Comparison of ENCODE assay signal across 14 cellular contexts in the genomic region with DNA sequence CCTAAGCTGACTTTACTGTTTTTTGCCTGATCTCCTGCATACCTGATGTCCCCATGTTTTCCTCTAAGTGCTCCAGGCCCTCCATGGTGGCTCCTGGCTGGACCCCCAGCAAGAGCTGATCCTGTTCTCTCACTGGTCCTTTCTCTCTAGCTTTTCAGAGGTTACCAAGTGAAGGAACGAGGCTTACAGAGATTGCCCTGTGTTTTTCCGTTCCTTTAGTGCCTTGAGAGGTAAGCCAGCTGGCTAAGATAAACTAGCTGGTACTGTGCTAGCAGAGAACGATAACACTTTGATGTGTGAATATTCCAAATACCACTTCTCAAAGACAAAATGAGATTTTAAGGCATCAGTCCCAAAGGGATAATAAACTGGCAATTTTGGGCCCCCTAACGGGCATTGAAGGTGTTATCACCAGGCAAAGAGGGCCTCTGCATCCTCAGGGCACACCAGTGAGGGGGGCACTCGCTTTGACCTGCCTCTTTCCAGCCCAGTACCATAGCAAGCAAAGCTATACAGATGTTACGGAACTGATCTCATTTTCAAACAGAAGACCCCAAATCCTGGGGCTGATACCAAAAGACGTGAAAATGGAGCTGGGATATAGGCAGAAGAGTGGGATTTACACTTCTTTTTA. TPM values are rescaled to one million over a fixed set of nuclear protein-coding genes. Genes with fewer than 3 reads are reported as not detected.
DNase-seq lines count a peak whose midpoint lies in the region; ATAC-seq and TF ChIP-seq lines count a peak whose summit lies in the region.
"Had no signal": no experiment of that assay in that cellular context is flagged by ENCODE, and none has a peak within 500 bp of the region (broad histone marks: within the 10 kb centered on the region; RNA-seq: fewer than 3 reads in every experiment).

No MANE protein-coding gene starts in this region.

- peaks cover 6% of the 10 kb centered on the region for H3K36me3 Mint-ChIP-seq in activated naive CD8-positive, alpha-beta T cell treated with anti-CD3 and anti-CD28 coated beads for 36 hours

- H3K4me3 ChIP-seq in BE2C (ENCODE audit: low read depth, low read length) (no peak overlapping the region), DND-41 (ENCODE audit: low read depth in 1 of 2, low read length in 2 of 2) (no peak overlapping the region), osteoblast (ENCODE audit: insufficient read depth, low read length) (no peak overlapping the region), tibial nerve (no peak overlapping the region)
- H3K4me3 ChIP-seq: BLaER1, testis had no signal

- H3K27me3 Mint-ChIP-seq in activated naive CD8-positive, alpha-beta T cell treated with anti-CD3 and anti-CD28 coated beads for 36 hours = no peaks in the 10 kb centered on the region
- H3K27me3 Mint-ChIP-seq: activated CD4-positive, alpha-beta T cell treated with anti-CD3 and anti-CD28 coated beads, Interleukin-2, amount 10 ng/mL, durations not matched to agents 7 days and 5 days had no signal

- TF ChIP-seq EP300 in tibial nerve (IDR thresholded peaks at IDR 0.05) = no peak

- TF ChIP-seq CTCF in BE2C (IDR thresholded peaks at IDR 0.05; ENCODE audit: low read depth, low read length) (peak; percentile 20; the same call in 1 of the 2 replicates), DND-41 (IDR thresholded peaks at IDR 0.05; ENCODE audit: borderline replicate concordance, extremely low read depth, low read length, poor library complexity, severe bottlenecking) (no peak), osteoblast (IDR thresholded peaks at IDR 0.05; ENCODE audit: extremely low read depth, low read depth, low read length) (no peak), tibial nerve (IDR thresholded peaks at IDR 0.05) (no peak)

- no peak overlapping the region for H2AFZ ChIP-seq in DND-41 (ENCODE audit: low read depth, low read length)
- no peak overlapping the region for H2AFZ ChIP-seq in osteoblast (ENCODE audit: low read length)

- H3K79me2 ChIP-seq in DND-41 (ENCODE audit: insufficient read depth, low read length) = peaks cover 79% of the 10 kb centered on the region
- H3K79me2 ChIP-seq in osteoblast (ENCODE audit: insufficient read depth, low read length) = peaks cover 67% of the 10 kb centered on the region

- H3K4me1 ChIP-seq in BE2C (peaks cover 3% of the 10 kb centered on the region), DND-41 (ENCODE audit: insufficient read depth, low read length) (peaks cover under 1% of the 10 kb centered on the region; the same call in 1 of the 2 replicates), osteoblast (ENCODE audit: insufficient read depth, low read length) (peaks cover 46% of the 10 kb centered on the region), tibial nerve (peaks cover 0 to 36% (median 0%) of the 10 kb centered on the region in 4 donors)

- H3K9ac ChIP-seq in DND-41 (ENCODE audit: low read depth, low read length) = no peak overlapping the region
- H3K9ac ChIP-seq: BLaER1 had no signal

- H3K4me1 Mint-ChIP-seq in activated naive CD8-positive, alpha-beta T cell treated with anti-CD3 and anti-CD28 coated beads for 36 hours = peaks cover 48% of the 10 kb centered on the region

- H3K9me3 ChIP-seq in BE2C (no peaks in the 10 kb centered on the region), DND-41 (ENCODE audit: insufficient read depth, low read length, severe bottlenecking) (no peaks in the 10 kb centered on the region), osteoblast (ENCODE audit: low read depth, low read length) (no peaks in the 10 kb centered on the region), tibial nerve (peaks cover 0 to 4% (median 0%) of the 10 kb centered on the region in 4 donors)
- H3K9me3 ChIP-seq: testis had no signal

- H3K27ac ChIP-seq in DND-41 (ENCODE audit: low read length) (no peak overlapping the region), osteoblast (ENCODE audit: low read depth, low read length) (peak overlapping the region; percentile 94), tibial nerve (no peak overlapping the region)
- H3K27ac ChIP-seq: BLaER1, testis had no signal

- H3K4me2 ChIP-seq in DND-41 (ENCODE audit: insufficient read depth, low read length) (no peak overlapping the region), osteoblast (ENCODE audit: insufficient read depth, low read length) (no peak overlapping the region)
- H3K4me2 ChIP-seq: BLaER1 had no signal

- WGBS in tibial nerve, 2 donors = 85 to 90% methylated on average over 7 of the region's 7 CpGs

- peak overlapping the region; percentile 25 for H3K27ac Mint-ChIP-seq in activated naive CD8-positive, alpha-beta T cell treated with anti-CD3 and anti-CD28 coated beads for 36 hours
- H3K27ac Mint-ChIP-seq: activated CD4-positive, alpha-beta T cell treated with anti-CD3 and anti-CD28 coated beads, Interleukin-2, amount 10 ng/mL, durations not matched to agents 7 days and 5 days had no signal

- DNase-seq in BE2C = no peak
- DNase-seq in DND-41 = no peak
- no peak for DNase-seq in activated naive CD8-positive, alpha-beta T cell treated with anti-CD3 and anti-CD28 coated beads for 36 hours
- no peak for DNase-seq in osteoblast (ENCODE audit: insufficient read length, low spot score, missing footprints)
- DNase-seq in HuH-7 (ENCODE audit: low spot score) = no peak
- DNase-seq in kidney tubule cell (ENCODE audit: low spot score) = no peak
- no peak for DNase-seq in tibial nerve (ENCODE audit: low spot score in 2 of 2)
- DNase-seq: activated CD4-positive, alpha-beta T cell treated with anti-CD3 and anti-CD28 coated beads, Interleukin-2, amount 10 ng/mL, durations not matched to agents 7 days and 5 days; activated T-cell treated with anti-CD3 and anti-CD28 coated beads, Interleukin-2, amount 50 U/mL, for 48 hours; NCI-H1105 treated with DMSO at 0.1 percent for 48 hours; nucleus accumbens; stimulated activated CD4-positive, alpha-beta T cell treated with anti-CD3 and anti-CD28 coated beads, Interleukin-2, amount 100 ng/mL, for 48 hours; testis had no signal

- H4K20me1 ChIP-seq in DND-41 (ENCODE audit: insufficient read depth, low read length) (peaks cover 33% of the 10 kb centered on the region), osteoblast (ENCODE audit: insufficient read depth, low read length) (peaks cover 10% of the 10 kb centered on the region)

- TF ChIP-seq POLR2A in tibial nerve (IDR thresholded peaks at IDR 0.05) = no peak

- no peaks in the 10 kb centered on the region for H3K9me3 Mint-ChIP-seq in activated naive CD8-positive, alpha-beta T cell treated with anti-CD3 and anti-CD28 coated beads for 36 hours
- H3K9me3 Mint-ChIP-seq: activated CD4-positive, alpha-beta T cell treated with anti-CD3 and anti-CD28 coated beads, Interleukin-2, amount 10 ng/mL, durations not matched to agents 7 days and 5 days had no signal

- ATAC-seq in DND-41 (ENCODE audit: insufficient read depth, low read depth) = 0 out of 3 replicates have a peak, but pooled peaks have one; percentile 9

- H3K36me3 ChIP-seq in BE2C = no peaks in the 10 kb centered on the region
- peaks cover 22% of the 10 kb centered on the region for H3K36me3 ChIP-seq in DND-41 (ENCODE audit: insufficient read depth, low read length)
- H3K36me3 ChIP-seq in osteoblast (ENCODE audit: insufficient read depth, low read length) = no peaks in the 10 kb centered on the region
- peaks cover 0 to 23% (median 0%) of the 10 kb centered on the region in 3 donors for H3K36me3 ChIP-seq in tibial nerve

- H3K27me3 ChIP-seq in BE2C (no peaks in the 10 kb centered on the region), DND-41 (ENCODE audit: insufficient read depth, low read length, poor library complexity) (no peaks in the 10 kb centered on the region), osteoblast (ENCODE audit: insufficient read depth, low read length) (no peaks in the 10 kb centered on the region), tibial nerve (no peaks in the 10 kb centered on the region)
- H3K27me3 ChIP-seq: BLaER1, testis had no signal

- H3K4me3 Mint-ChIP-seq in activated naive CD8-positive, alpha-beta T cell treated with anti-CD3 and anti-CD28 coated beads for 36 hours = no peak overlapping the region
- H3K4me3 Mint-ChIP-seq: activated CD4-positive, alpha-beta T cell treated with anti-CD3 and anti-CD28 coated beads, Interleukin-2, amount 10 ng/mL, durations not matched to agents 7 days and 5 days had no signal

RNA-seq across cellular contexts. Expression of gene CCNY, which starts 8.4 kb away (rescaled TPM):
- polyA plus RNA-seq in BE2C (2012; ENCODE audit: insufficient read depth, insufficient read length, low read depth) = 41.8 TPM
- total RNA-seq in activated naive CD8-positive, alpha-beta T cell treated with anti-CD3 and anti-CD28 coated beads for 36 hours = 10 to 100 TPM; 52.1 to 55.2 TPM
- total RNA-seq in osteoblast (53.2 and 63.9 TPM in 2 replicates), tibial nerve (10 to 100 TPM; 24.3 to 27.6 (median 26.5) TPM)
